26 cellular contexts compared by ENCODE assay signal in the genomic region with DNA sequence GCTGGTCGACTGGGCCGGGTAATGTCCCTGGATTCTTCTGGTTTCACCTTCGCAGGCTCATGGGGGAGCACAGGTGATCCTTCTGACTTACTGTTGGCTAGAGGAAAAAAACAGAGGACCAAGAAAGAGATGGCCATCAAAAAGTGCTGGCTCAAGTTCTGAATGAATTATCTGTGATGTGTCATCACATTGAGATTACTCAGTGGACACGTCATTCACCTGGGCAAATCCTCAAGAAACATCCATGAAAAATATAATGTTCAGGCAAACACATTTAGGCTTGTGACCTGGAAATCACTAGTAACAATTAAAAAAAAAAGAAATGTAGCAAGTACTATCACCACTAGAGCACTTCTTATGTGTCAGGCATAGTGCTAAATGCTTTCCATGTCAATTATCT.
DNase-seq lines count a peak whose midpoint lies in the region; ATAC-seq and TF ChIP-seq lines count a peak whose summit lies in the region.
"Had no signal": no experiment of that assay in that cellular context is flagged by ENCODE, and none has a peak within 500 bp of the region (broad histone marks: within the 10 kb centered on the region; RNA-seq: fewer than 3 reads in every experiment).

No MANE protein-coding gene starts in this region.

- no peaks in the 10 kb centered on the region for H3K36me3 ChIP-seq in MM.1S (replicated peaks; ENCODE audit: insufficient read depth, low read length)

- no peak overlapping the region for H3K27ac ChIP-seq in MM.1S (ENCODE audit: low read length)
- H3K27ac ChIP-seq: C4-2B, spleen, tibial nerve had no signal

- no peaks in the 10 kb centered on the region for H3K4me1 Mint-ChIP-seq in activated naive CD4-positive, alpha-beta T cell treated with anti-CD3 and anti-CD28 coated beads, Interleukin-2, amount 10 ng/mL, durations not matched to agents 7 days and 5 days
- H3K4me1 Mint-ChIP-seq: activated naive CD4-positive, alpha-beta T cell treated with anti-CD3 and anti-CD28 coated beads, Interleukin-2, amount 50 U/mL, for 24 hours; stimulated activated naive CD8-positive, alpha-beta T cell treated with anti-CD3 and anti-CD28 coated beads, Interleukin-15, amount 100 ng/mL, for 72 hours had no signal

- H3K27me3 Mint-ChIP-seq in activated naive CD4-positive, alpha-beta T cell treated with anti-CD3 and anti-CD28 coated beads, Interleukin-2, amount 10 ng/mL, durations not matched to agents 7 days and 5 days = no peaks in the 10 kb centered on the region
- H3K27me3 Mint-ChIP-seq: activated naive CD4-positive, alpha-beta T cell treated with anti-CD3 and anti-CD28 coated beads, Interleukin-2, amount 50 U/mL, for 24 hours; activated T-cell treated with anti-CD3 and anti-CD28 coated beads, Interleukin-2, amount 50 U/mL, for 24 hours; stimulated activated naive CD8-positive, alpha-beta T cell treated with anti-CD3 and anti-CD28 coated beads, Interleukin-15, amount 100 ng/mL, for 72 hours had no signal

- no peak overlapping the region for H3K4me3 Mint-ChIP-seq in activated naive CD4-positive, alpha-beta T cell treated with anti-CD3 and anti-CD28 coated beads, Interleukin-2, amount 10 ng/mL, durations not matched to agents 7 days and 5 days
- H3K4me3 Mint-ChIP-seq: activated CD8-positive, alpha-beta T cell treated with anti-CD3 and anti-CD28 coated beads, Interleukin-2, amount 10 ng/mL, durations not matched to agents 7 days and 5 days; activated naive CD4-positive, alpha-beta T cell treated with anti-CD3 and anti-CD28 coated beads, Interleukin-2, amount 50 U/mL, for 24 hours; activated T-cell treated with anti-CD3 and anti-CD28 coated beads, Interleukin-2, amount 50 U/mL, for 24 hours; stimulated activated naive CD8-positive, alpha-beta T cell treated with anti-CD3 and anti-CD28 coated beads, Interleukin-15, amount 100 ng/mL, for 72 hours had no signal

- no peaks in the 10 kb centered on the region for H3F3A ChIP-seq in MM.1S (ENCODE audit: insufficient read depth, low read length)

- H3K9me3 ChIP-seq in MM.1S (replicated peaks; ENCODE audit: insufficient read depth, low read length) = no peaks in the 10 kb centered on the region
- H3K9me3 ChIP-seq: spleen, tibial nerve had no signal

- H3K4me3 ChIP-seq in epithelial cell of esophagus (ENCODE audit: low read length) = no peak overlapping the region
- H3K4me3 ChIP-seq in MM.1S (ENCODE audit: low read length) = no peak overlapping the region
- H3K4me3 ChIP-seq: spleen, tibial nerve had no signal

- H3K9me3 Mint-ChIP-seq in activated naive CD4-positive, alpha-beta T cell treated with anti-CD3 and anti-CD28 coated beads, Interleukin-2, amount 10 ng/mL, durations not matched to agents 7 days and 5 days = no peaks in the 10 kb centered on the region
- H3K9me3 Mint-ChIP-seq: activated naive CD4-positive, alpha-beta T cell treated with anti-CD3 and anti-CD28 coated beads, Interleukin-2, amount 50 U/mL, for 24 hours; activated T-cell treated with anti-CD3 and anti-CD28 coated beads, Interleukin-2, amount 50 U/mL, for 24 hours; stimulated activated naive CD8-positive, alpha-beta T cell treated with anti-CD3 and anti-CD28 coated beads, Interleukin-15, amount 100 ng/mL, for 72 hours had no signal

- H4K20me1 ChIP-seq in MM.1S (ENCODE audit: insufficient read depth, low read length) = no peaks in the 10 kb centered on the region

- no peaks in the 10 kb centered on the region for H3K79me2 ChIP-seq in MM.1S (ENCODE audit: low read length)

- peaks cover 49% of the 10 kb centered on the region for H3K36me3 Mint-ChIP-seq in activated naive CD4-positive, alpha-beta T cell treated with anti-CD3 and anti-CD28 coated beads, Interleukin-2, amount 10 ng/mL, durations not matched to agents 7 days and 5 days

- TF ChIP-seq CTCF in epithelial cell of esophagus (IDR thresholded peaks at IDR 0.05; ENCODE audit: insufficient read depth, low read depth, low read length, missing control alignments) = no peak
- no peak for TF ChIP-seq CTCF in MM.1S (IDR thresholded peaks at IDR 0.05; ENCODE audit: low read length)

- no peaks in the 10 kb centered on the region for H3K27me3 ChIP-seq in MM.1S (replicated peaks; ENCODE audit: insufficient read depth, low read length)
- H3K27me3 ChIP-seq: spleen, tibial nerve had no signal

- DNase-seq in activated naive CD4-positive, alpha-beta T cell treated with anti-CD3 and anti-CD28 coated beads, Interleukin-2, amount 10 ng/mL, durations not matched to agents 7 days and 5 days = no peak
- DNase-seq in activated naive CD4-positive, alpha-beta T cell treated with Interleukin-2 at 50 U/mL for 16 hours = no peak
- DNase-seq in RPMI7951 (ENCODE audit: low read depth) = peak; percentile 62
- peak; percentile 75 for DNase-seq in epithelial cell of esophagus (ENCODE audit: low read depth)
- no peak for DNase-seq in activated gamma-delta T cell treated with Interleukin-2 at 50 U/mL for 16 hours
- DNase-seq in SKM-1 (lab: John Stamatoyannopoulos, UW; ENCODE audit: unreplicated experiment) = no peak
- no peak for DNase-seq in MM.1S
- DNase-seq: 8988T; activated CD8-positive, alpha-beta T cell treated with anti-CD3 and anti-CD28 coated beads, Interleukin-2, amount 10 ng/mL, durations not matched to agents 7 days and 5 days; activated T-cell treated with anti-CD3 and anti-CD28 coated beads, Interleukin-2, amount 50 U/mL, for 24 hours; hypothalamus; islet precursor cell; KBM-7; NCI-H187; NCI-H82; nucleus accumbens; retina; spleen; stimulated activated CD4-positive, alpha-beta T cell treated with anti-CD3 and anti-CD28 coated beads, Interleukin-4, amount 100 ng/mL, for 24 hours; stimulated activated naive CD8-positive, alpha-beta T cell treated with anti-CD3 and anti-CD28 coated beads, Interleukin-15, amount 100 ng/mL, for 72 hours; T-helper 9 cell had no signal

- H3K27ac Mint-ChIP-seq in activated naive CD4-positive, alpha-beta T cell treated with anti-CD3 and anti-CD28 coated beads, Interleukin-2, amount 10 ng/mL, durations not matched to agents 7 days and 5 days = peak overlapping the region; percentile 55
- H3K27ac Mint-ChIP-seq: activated CD8-positive, alpha-beta T cell treated with anti-CD3 and anti-CD28 coated beads, Interleukin-2, amount 10 ng/mL, durations not matched to agents 7 days and 5 days; activated naive CD4-positive, alpha-beta T cell treated with anti-CD3 and anti-CD28 coated beads, Interleukin-2, amount 50 U/mL, for 24 hours; activated T-cell treated with anti-CD3 and anti-CD28 coated beads, Interleukin-2, amount 50 U/mL, for 24 hours had no signal

- H3K9ac ChIP-seq in MM.1S (ENCODE audit: low read length) = no peak overlapping the region

- no peaks in the 10 kb centered on the region for H3K4me1 ChIP-seq in MM.1S (ENCODE audit: low read length)
- H3K4me1 ChIP-seq: spleen, tibial nerve had no signal

- no peaks in the 10 kb centered on the region for H3K9me2 ChIP-seq in MM.1S (replicated peaks; ENCODE audit: insufficient read depth, low read length)

- no peak for ATAC-seq in GM18873 (IDR thresholded peaks at IDR 0.05; ENCODE audit: low FRiP score, unreplicated experiment)
- ATAC-seq: activated CD4-positive, CD25-positive, alpha-beta regulatory T cell treated with anti-CD3 and anti-CD28 coated beads, Interleukin-2, amount 50 U/mL, for 24 hours; activated CD8-positive, alpha-beta T cell treated with anti-CD3 and anti-CD28 coated beads, Interleukin-2, amount 10 ng/mL, durations not matched to agents 7 days and 5 days; stimulated activated naive CD8-positive, alpha-beta T cell treated with anti-CD3 and anti-CD28 coated beads, Interleukin-15, amount 100 ng/mL, for 72 hours had no signal

- H3K4me2 ChIP-seq in MM.1S (ENCODE audit: low read depth, low read length) = no peak overlapping the region

- CTCF ChIA-PET in activated naive CD4-positive, alpha-beta T cell treated with anti-CD3 and anti-CD28 coated beads, Interleukin-2, amount 10 ng/mL, durations not matched to agents 7 days and 5 days (lab: Charles Lee) = no interaction called here

- H2AFZ ChIP-seq in MM.1S (ENCODE audit: low read length) = no peak overlapping the region

Comparison
In these comparisons a context has a peak if more than half of its experiments do, and no peak if none do; other contexts are left out.
1. DNase-seq: peak in RPMI7951 (single experiment) and epithelial cell of esophagus (single experiment); none in activated naive CD4-positive, alpha-beta T cell treated with anti-CD3 and anti-CD28 coated beads, Interleukin-2, amount 10 ng/mL, durations not matched to agents 7 days and 5 days (single experiment), activated naive CD4-positive, alpha-beta T cell treated with Interleukin-2 at 50 U/mL for 16 hours (single experiment), activated gamma-delta T cell treated with Interleukin-2 at 50 U/mL for 16 hours (single experiment), SKM-1 (single experiment) and MM.1S (single experiment).